Comparison of ENCODE assay signal across 10 cellular contexts in genomic region chr1:62183164-62183855, GRCh38. TPM values are rescaled to one million over a fixed set of nuclear protein-coding genes. Genes with fewer than 3 reads are reported as not detected.
DNase-seq lines count a peak whose midpoint lies in the region; ATAC-seq and TF ChIP-seq lines count a peak whose summit lies in the region.
"Not testable (repeated sequence)": the region's sequence is repeated elsewhere in the genome, so short reads cannot be mapped to it uniquely, and the experiment has no call there.
"Had no signal": no experiment of that assay in that cellular context is flagged by ENCODE, and none has a peak within 500 bp of the region (broad histone marks: within the 10 kb centered on the region; RNA-seq: fewer than 3 reads in every experiment).

No MANE protein-coding gene starts in this region.

- POLR2A ChIA-PET in AG04450 (lab: Yijun Ruan, JAX) = not testable (repeated sequence)

- H3K4me1 Mint-ChIP-seq in endothelial cell (ENCODE audit: unreplicated experiment) (peaks cover 50% of the 10 kb centered on the region), nephron progenitor cell (peaks cover 27% of the 10 kb centered on the region)

- H3K4me1 ChIP-seq in HUES48 (ENCODE audit: control insufficient read depth, insufficient read depth, low read length) (peaks cover 43% of the 10 kb centered on the region), iPS-15b (ENCODE audit: control insufficient read depth, insufficient read depth, low read length) (peaks cover 34% of the 10 kb centered on the region)

- not testable (repeated sequence) for H3K36me3 ChIP-seq in HUES48 (ENCODE audit: control insufficient read depth, insufficient read depth, low read length); SK-N-MC (ENCODE audit: insufficient read depth, low read length); iPS-15b (ENCODE audit: control insufficient read depth, insufficient read depth, low read length)

- H3K9me3 Mint-ChIP-seq in endothelial cell (ENCODE audit: unreplicated experiment); nephron progenitor cell: not testable (repeated sequence)

- H3K9me3 ChIP-seq in AG04450 (ENCODE audit: control insufficient read depth, insufficient read depth, low read length); HUES48 (ENCODE audit: control insufficient read depth, insufficient read depth, low read length); SK-N-MC (ENCODE audit: low read depth, low read length); iPS-15b (ENCODE audit: control insufficient read depth, insufficient read depth, low read length): not testable (repeated sequence)

- not testable (repeated sequence) for TF ChIP-seq CTCF in AG04450 (IDR thresholded peaks at IDR 0.05; ENCODE audit: low read depth, low read length); endothelial cell (IDR thresholded peaks at IDR 0.05; ENCODE audit: unreplicated experiment); nephron progenitor cell (IDR thresholded peaks at IDR 0.05)

- H3K4me3 ChIP-seq in AG04450 (ENCODE audit: low read depth, low read length) = peak overlapping the region; percentile 7; the same call in 1 of the 2 replicates
- peak overlapping the region; percentile 48 for H3K4me3 ChIP-seq in HUES48 (ENCODE audit: low read depth, low read length)
- H3K4me3 ChIP-seq in SK-N-MC = peak overlapping the region; percentile 42; the same call in 1 of the 2 replicates
- peak overlapping the region; percentile 11 for H3K4me3 ChIP-seq in iPS-15b (ENCODE audit: low read depth, low read length)

- ATAC-seq in sciatic nerve = not testable (repeated sequence)

- H3K36me3 Mint-ChIP-seq in endothelial cell (ENCODE audit: low read depth, unreplicated experiment); nephron progenitor cell (ENCODE audit: low read depth): not testable (repeated sequence)

- not testable (repeated sequence) for H3K27me3 ChIP-seq in AG04450 (ENCODE audit: control insufficient read depth, insufficient read depth, low read length); HUES48 (ENCODE audit: control insufficient read depth, insufficient read depth, low read length); iPS-15b (ENCODE audit: control insufficient read depth, insufficient read depth, low read length)

- CTCF ChIA-PET in AG04450 (lab: Charles Lee) = interaction anchor here (2.4 kb wide), 1 partner anchor 8 kb away, joined by 15 read pairs; no protein-coding TSS in a partner anchor

- H3K27me3 Mint-ChIP-seq in endothelial cell (ENCODE audit: unreplicated experiment); nephron progenitor cell (ENCODE audit: low read depth, poor library complexity): not testable (repeated sequence)

- not testable (repeated sequence) for H3K27ac ChIP-seq in AG04450 (ENCODE audit: low read depth, low read length)
- H3K27ac ChIP-seq in HUES48 (ENCODE audit: low read depth, low read length) (peak overlapping the region; percentile 93), SK-N-MC (peak overlapping the region; percentile 67)

- not testable (repeated sequence) for DNase-seq in AG04450 (ENCODE audit: low read depth, low spot score); SK-N-MC (ENCODE audit: low read depth, low spot score); endothelial cell (ENCODE audit: low spot score); nephron progenitor cell
- DNase-seq in NCI-H2171 (lab: John Stamatoyannopoulos, UW) = peak; percentile 61
- peak; percentile 18 for DNase-seq in sciatic nerve (ENCODE audit: low spot score)

- H3K4me3 Mint-ChIP-seq in endothelial cell (ENCODE audit: unreplicated experiment) = peak overlapping the region; percentile 34
- not testable (repeated sequence) for H3K4me3 Mint-ChIP-seq in nephron progenitor cell

- peak overlapping the region; percentile 56 for H3K9ac ChIP-seq in HUES48 (ENCODE audit: low read depth, low read length)
- peak overlapping the region; percentile 3 for H3K9ac ChIP-seq in SK-N-MC (ENCODE audit: insufficient read length)
- H3K9ac ChIP-seq in iPS-15b (ENCODE audit: low read depth, low read length) = peak overlapping the region; percentile 29

- H3K27ac Mint-ChIP-seq in endothelial cell (ENCODE audit: unreplicated experiment) (peak overlapping the region; percentile 90), nephron progenitor cell (peak overlapping the region; percentile 68)

- intact Hi-C loops in sciatic nerve (cut with DNase I) = not testable (repeated sequence)

RNA-seq across cellular contexts. Expression of gene L1TD1, which starts 11.3 kb away (rescaled TPM):
- not detected in 2 replicates for polyA plus RNA-seq in AG04450 (2011; rRNA removed)
- polyA minus RNA-seq in AG04450 (2011; rRNA and poly(A)+ RNA removed) = not detected in 2 replicates
- total RNA-seq in endothelial cell (ENCODE audit: unreplicated experiment) = 50.1 TPM
- total RNA-seq in sciatic nerve = 7.2 TPM
- total RNA-seq: Right ventricle myocardium superior had no signal
- polyA plus RNA-seq: K562 had no signal

Comparison
In these comparisons a context has a peak if more than half of its experiments do, and no peak if none do; other contexts are left out.
1. H3K9ac ChIP-seq: peak in every context shown above with its lines; median percentile 56 in HUES48; 29 in iPS-15b; 3 in SK-N-MC.